ENCODE assay signal across 26 cellular contexts in genomic region chr11:87849216-87849615, GRCh38.
"Had no signal": no experiment of that assay in that cellular context is flagged by ENCODE, and none has a peak within 500 bp of the region (broad histone marks: within the 10 kb centered on the region; RNA-seq: fewer than 3 reads in every experiment).

No MANE protein-coding gene starts in this region.

- H3K36me3 ChIP-seq: lower lobe of right lung, neural progenitor cell, neutrophil, right atrium auricular region, right lobe of liver, spleen, suprapubic skin, thoracic aorta, tibial artery, upper lobe of right lung had no signal

- H3K27ac ChIP-seq: lower lobe of right lung, neural progenitor cell, neutrophil, parathyroid adenoma, right atrium auricular region, right lobe of liver, spleen, suprapubic skin, thoracic aorta, tibial artery, upper lobe of right lung had no signal

- H3K9me3 ChIP-seq: lower lobe of right lung, neutrophil, right atrium auricular region, right lobe of liver, spleen, suprapubic skin, thoracic aorta, tibial artery, upper lobe of right lung had no signal

- H3K9ac ChIP-seq: neural progenitor cell, parathyroid adenoma had no signal

- H3K4me1 ChIP-seq: lower lobe of right lung, neural progenitor cell, parathyroid adenoma, right atrium auricular region, right lobe of liver, spleen, suprapubic skin, upper lobe of right lung had no signal

- H2AFZ ChIP-seq: neural progenitor cell, parathyroid adenoma had no signal

- H3K4me2 ChIP-seq: neural progenitor cell had no signal

- H3K79me2 ChIP-seq: parathyroid adenoma had no signal

- DNase-seq: hippocampal formation; kidney glomerular epithelial cell; left cardiac atrium; lower lobe of right lung; mammary epithelial cell; mesenchymal stem cell; naive B cell; natural killer cell; nephron progenitor cell; occipital lobe; right lobe of liver; small intestine; spleen; stimulated activated CD4-positive, alpha-beta T cell treated with anti-CD3 and anti-CD28 coated beads, Interleukin-4, amount 100 ng/mL, for 24 hours; stimulated activated naive CD4-positive, alpha-beta T cell; tibial artery; trophoblast cell; upper lobe of right lung had no signal

- ATAC-seq: left lobe of liver; lower lobe of right lung; right lobe of liver; stimulated activated effector memory CD8-positive, alpha-beta T cell treated with anti-CD3 and anti-CD28 coated beads, Interleukin-12 subunit alpha, Interleukin-12 subunit beta, amount 100 ng/mL, for 72 hours; upper lobe of right lung had no signal

- H3K4me3 ChIP-seq: lower lobe of right lung, neural progenitor cell, right atrium auricular region, right lobe of liver, spleen, suprapubic skin, thoracic aorta, tibial artery, upper lobe of right lung had no signal

- H3K27me3 ChIP-seq: neural progenitor cell, neutrophil, right atrium auricular region, right lobe of liver, spleen, suprapubic skin, tibial artery, upper lobe of right lung had no signal
